ENCODE assay signal across 1 cellular context in genomic region chr22:31332010-31332409, GRCh38.
TF ChIP-seq lines count a peak whose summit lies in the region.

No MANE protein-coding gene starts in this region.

TF ChIP-seq in GM23338, 12 proteins besides CTCF, POLR2A, EP300 and RAD21 (continued from another document):
- TF ChIP-seq REST (IDR thresholded peaks at IDR 0.05; ENCODE audit: unreplicated experiment): no peak
- no peak for TF ChIP-seq NANOG (IDR thresholded peaks at IDR 0.05; ENCODE audit: borderline replicate concordance)
- no peak for TF ChIP-seq STAT1 (IDR thresholded peaks at IDR 0.05; ENCODE audit: unreplicated experiment)
- no peak for TF ChIP-seq ZNF462 (CRISPR knock-in tag; IDR thresholded peaks at IDR 0.05)
- no peak for TF ChIP-seq CREB1 (CRISPR knock-in tag; IDR thresholded peaks at IDR 0.05; ENCODE audit: low read depth)
- TF ChIP-seq EZH2phosphoT487 (IDR thresholded peaks at IDR 0.05; ENCODE audit: unreplicated experiment): no peak
- TF ChIP-seq ETS1 (IDR thresholded peaks at IDR 0.05): no peak
- TF ChIP-seq JUNB (IDR thresholded peaks at IDR 0.05; ENCODE audit: unreplicated experiment): no peak
- no peak for TF ChIP-seq EZH2 (IDR thresholded peaks at IDR 0.05; ENCODE audit: low read depth, unreplicated experiment)
- no peak for TF ChIP-seq ZNF331 (CRISPR knock-in tag; IDR thresholded peaks at IDR 0.05; ENCODE audit: low read depth)
